1 cellular context compared by ENCODE assay signal in genomic region chr3:130800829-130801228, GRCh38.
TF ChIP-seq lines count a peak whose summit lies in the region.

No MANE protein-coding gene starts in this region.

TF ChIP-seq in HepG2, 621 proteins besides CTCF, POLR2A, EP300 and RAD21 (continued from another document):
- TF ChIP-seq ZNF318 (CRISPR knock-in tag; IDR thresholded peaks at IDR 0.05) (no peak), ELF1 (CRISPR knock-in tag; IDR thresholded peaks at IDR 0.05) (no peak)
